ENCODE assay signal across 6 cellular contexts in genomic region chr19:57903298-57904174, GRCh38. TPM values are rescaled to one million over a fixed set of nuclear protein-coding genes. Genes with fewer than 3 reads are reported as not detected.
A peak's percentile ranks its signal among the peaks of the same experiment; 100 is the strongest.
DNase-seq lines count a peak whose midpoint lies in the region; ATAC-seq and TF ChIP-seq lines count a peak whose summit lies in the region.

No MANE protein-coding gene starts in this region.

- H3K27me3 Mint-ChIP-seq in GM23338 (ENCODE audit: insufficient read depth, low read depth, poor library complexity): peaks cover 1% of the 10 kb centered on the region

- no peak overlapping the region for H3K9ac ChIP-seq in neuronal stem cell (ENCODE audit: low read depth, low read length, poor library complexity)

- H3K9me3 Mint-ChIP-seq in GM23338: no peaks in the 10 kb centered on the region

- H3K4ac ChIP-seq in neuronal stem cell (ENCODE audit: low read length): no peak overlapping the region

- H4K91ac ChIP-seq in neuronal stem cell (ENCODE audit: low read depth, low read length, poor library complexity): no peak overlapping the region

- no peak overlapping the region for H4K8ac ChIP-seq in neuronal stem cell (ENCODE audit: low read depth, low read length)

- peaks cover 9% of the 10 kb centered on the region for H4K20me1 ChIP-seq in GM23338 (replicated peaks; ENCODE audit: insufficient read depth)

- H2AFZ ChIP-seq in GM23338: no peak overlapping the region
- no peak overlapping the region for H2AFZ ChIP-seq in neuronal stem cell (ENCODE audit: low read length)

- H3K79me1 ChIP-seq in neuronal stem cell (ENCODE audit: low read depth, low read length): no peaks in the 10 kb centered on the region

- H3K27ac Mint-ChIP-seq in GM23338: no peak overlapping the region

- H3K23ac ChIP-seq in neuronal stem cell (ENCODE audit: low read depth, low read length, poor library complexity): no peak overlapping the region

- DNase-seq in GM23338 (ENCODE audit: low spot score) (peak; percentile 73), RWPE2 (ENCODE audit: low spot score) (no peak), kidney tubule cell (ENCODE audit: low spot score) (peak; percentile 36), neuronal stem cell (ENCODE audit: low spot score) (no peak), activated gamma-delta T cell (lab: John Stamatoyannopoulos, UW) (no peak)

- WGBS in neuronal stem cell (ENCODE audit: extremely low coverage in 2 of 2, insufficient read length in 2 of 2, insufficient replicate concordance in 1 of 2), 2 donors: no CpG with 5 or more reads among the region's 9 CpGs

- H3K4me2 ChIP-seq in GM23338 (no peak overlapping the region), neuronal stem cell (ENCODE audit: insufficient read depth, low read length, poor library complexity, severe bottlenecking) (no peak overlapping the region)

- peak; percentile 81 for ATAC-seq in GM23338
- 0 out of 3 replicates have a peak, but pooled peaks have one; percentile 48 for ATAC-seq in RWPE2 (ENCODE audit: low read depth)
- no peak for ATAC-seq in GM19397 (IDR thresholded peaks at IDR 0.05; ENCODE audit: unreplicated experiment)

- no peaks in the 10 kb centered on the region for H3K36me3 ChIP-seq in GM23338 (ENCODE audit: insufficient read depth)
- H3K36me3 ChIP-seq in RWPE2 (ENCODE audit: low read depth): peaks cover 3% of the 10 kb centered on the region; the same call in 1 of the 2 replicates
- peaks cover 11 to 45% of the 10 kb centered on the region in 2 donors for H3K36me3 ChIP-seq in neuronal stem cell (replicated peaks in 1 of 2; ENCODE audit: control insufficient read depth in 2 of 2, insufficient read depth in 2 of 2, low read length in 2 of 2)

- no peak overlapping the region for H2AK5ac ChIP-seq in neuronal stem cell (ENCODE audit: low read depth, low read length)

- TF ChIP-seq CTCF in GM23338 (conservative IDR thresholded peaks at IDR 0.05; ENCODE audit: low read depth in 2 of 2) (peak; percentile 60 to 70), RWPE2 (IDR thresholded peaks at IDR 0.05; ENCODE audit: poor library complexity, severe bottlenecking) (peak; percentile 74)

- H2BK12ac ChIP-seq in neuronal stem cell (ENCODE audit: low read length): no peak overlapping the region

- peaks cover 6% of the 10 kb centered on the region; the same call in 2 of the 3 replicates for H3K4me1 Mint-ChIP-seq in GM23338

- H3F3A ChIP-seq in GM23338 (replicated peaks; ENCODE audit: low read depth): 0 out of 2 replicates have a peak, but pooled peaks cover 2% of the 10 kb centered on the region

- 0 out of 2 replicates have a peak, but pooled peaks cover 5% of the 10 kb centered on the region for H3K79me2 ChIP-seq in GM23338 (replicated peaks; ENCODE audit: insufficient read depth)

- H3K4me3 Mint-ChIP-seq in GM23338: no peak overlapping the region

- H3K27ac ChIP-seq in GM23338 (ENCODE audit: low read depth) (no peak overlapping the region), RWPE2 (ENCODE audit: poor library complexity, severe bottlenecking) (no peak overlapping the region), neuronal stem cell (replicated peaks; ENCODE audit: low read length) (no peak overlapping the region)

- H3K14ac ChIP-seq in neuronal stem cell (ENCODE audit: low read length): no peak overlapping the region

- H3K4me3 ChIP-seq in GM23338: no peak overlapping the region
- H3K4me3 ChIP-seq in RWPE2 (ENCODE audit: severe bottlenecking): no peak overlapping the region
- H3K4me3 ChIP-seq in neuronal stem cell (ENCODE audit: low read length in 2 of 2): no peak overlapping the region

- no peak overlapping the region for H2BK120ac ChIP-seq in neuronal stem cell (ENCODE audit: low read depth, low read length)

- H3K9me2 ChIP-seq in GM23338 (ENCODE audit: insufficient read depth): no peaks in the 10 kb centered on the region

- H3K4me1 ChIP-seq in GM23338 (ENCODE audit: insufficient read depth) (peaks cover under 1% of the 10 kb centered on the region; the same call in 1 of the 2 replicates), RWPE2 (ENCODE audit: insufficient read depth, poor library complexity, severe bottlenecking) (no peaks in the 10 kb centered on the region), neuronal stem cell (ENCODE audit: control insufficient read depth in 2 of 2, insufficient read depth in 1 of 2, low read depth in 1 of 2, low read length in 2 of 2) (no peaks in the 10 kb centered on the region)

- peaks cover 13% of the 10 kb centered on the region for H3K36me3 Mint-ChIP-seq in GM23338 (ENCODE audit: low read depth)

- H3K9me3 ChIP-seq in RWPE2 (ENCODE audit: severe bottlenecking) (no peaks in the 10 kb centered on the region), neuronal stem cell (replicated peaks in 1 of 2; ENCODE audit: control insufficient read depth in 2 of 2, insufficient read depth in 1 of 2, low read depth in 1 of 2, low read length in 2 of 2) (peaks cover 0 to 19% of the 10 kb centered on the region in 2 donors)

- no peak overlapping the region for H3K18ac ChIP-seq in neuronal stem cell (ENCODE audit: low read length)

- H2BK15ac ChIP-seq in neuronal stem cell (ENCODE audit: low read length): no peak overlapping the region

- H3K27me3 ChIP-seq in GM23338 (ENCODE audit: insufficient read depth): no peaks in the 10 kb centered on the region
- H3K27me3 ChIP-seq in RWPE2 (ENCODE audit: insufficient read depth, poor library complexity, severe bottlenecking): no peaks in the 10 kb centered on the region
- no peaks in the 10 kb centered on the region for H3K27me3 ChIP-seq in neuronal stem cell (ENCODE audit: control insufficient read depth in 3 of 3, insufficient read depth in 3 of 3, low read depth in 1 of 3, low read length in 3 of 3)

- H2BK5ac ChIP-seq in neuronal stem cell (ENCODE audit: low read length): no peak overlapping the region

TF ChIP-seq in GM23338, 12 proteins besides CTCF, POLR2A, EP300 and RAD21 (continues in another document):
- TF ChIP-seq JUNB (IDR thresholded peaks at IDR 0.05; ENCODE audit: unreplicated experiment): no peak
- no peak for TF ChIP-seq ZNF114 (CRISPR knock-in tag; IDR thresholded peaks at IDR 0.05)
- TF ChIP-seq POLR2AphosphoS5 (IDR thresholded peaks at IDR 0.05; ENCODE audit: low read depth): no peak
- TF ChIP-seq ETS1 (IDR thresholded peaks at IDR 0.05): no peak
- TF ChIP-seq EZH2phosphoT487 (IDR thresholded peaks at IDR 0.05; ENCODE audit: unreplicated experiment): no peak

RNA-seq across cellular contexts. Expression of gene ZNF417, which starts 12.9 kb away (rescaled TPM):
- total RNA-seq in GM23338 (2014; rRNA removed; shearing (Covaris generic)): 16.0 and 19.4 TPM in 2 replicates
- 4.7 and 6.0 TPM in 2 replicates for polyA plus RNA-seq in GM23338 (2016; fragmentation: Nextera tagmentation; extraction: Ambion mirVana)
- polyA plus RNA-seq in neuronal stem cell (2013, experiment 1 of 2): 6.8 TPM
- polyA plus RNA-seq in neuronal stem cell (2013, experiment 2 of 2): 7.6 TPM

RNA-seq across cellular contexts. Expression of gene ZNF814, which starts 14.7 kb away (rescaled TPM):
- 75.1 and 80.4 TPM in 2 replicates for total RNA-seq in GM23338 (2014; rRNA removed; shearing (Covaris generic))
- polyA plus RNA-seq in GM23338 (2016; fragmentation: Nextera tagmentation; extraction: Ambion mirVana): 86.9 and 89.5 TPM in 2 replicates
- 23.9 TPM for polyA plus RNA-seq in neuronal stem cell (2013, experiment 1 of 2)
- 23.0 TPM for polyA plus RNA-seq in neuronal stem cell (2013, experiment 2 of 2)

RNA-seq across cellular contexts. Expression of gene ZNF418, which starts 31.7 kb away (rescaled TPM):
- 13.4 and 14.4 TPM in 2 replicates for total RNA-seq in GM23338 (2014; rRNA removed; shearing (Covaris generic))
- polyA plus RNA-seq in GM23338 (2016; fragmentation: Nextera tagmentation; extraction: Ambion mirVana): 7.3 and 11.1 TPM in 2 replicates
- 9.2 TPM for polyA plus RNA-seq in neuronal stem cell (2013, experiment 1 of 2)
- 8.6 TPM for polyA plus RNA-seq in neuronal stem cell (2013, experiment 2 of 2)

RNA-seq across cellular contexts. Expression of gene ZNF256, which starts 44.0 kb away (rescaled TPM):
- total RNA-seq in GM23338 (2014; rRNA removed; shearing (Covaris generic)): 16.2 and 20.4 TPM in 2 replicates
- 5.8 and 8.8 TPM in 2 replicates for polyA plus RNA-seq in GM23338 (2016; fragmentation: Nextera tagmentation; extraction: Ambion mirVana)
- polyA plus RNA-seq in neuronal stem cell (2013, experiment 1 of 2): 9.8 TPM
- polyA plus RNA-seq in neuronal stem cell (2013, experiment 2 of 2): 9.8 TPM

RNA-seq across cellular contexts. Expression of gene ZNF587, which starts 53.9 kb away (rescaled TPM):
- total RNA-seq in GM23338 (2014; rRNA removed; shearing (Covaris generic)): 31.8 and 38.7 TPM in 2 replicates
- 12.8 and 13.6 TPM in 2 replicates for polyA plus RNA-seq in GM23338 (2016; fragmentation: Nextera tagmentation; extraction: Ambion mirVana)
- polyA plus RNA-seq in neuronal stem cell (2013, experiment 1 of 2): 14.0 TPM
- polyA plus RNA-seq in neuronal stem cell (2013, experiment 2 of 2): 15.1 TPM

Comparison
In these comparisons a context has a peak if more than half of its experiments do, and no peak if none do; other contexts are left out.
1. DNase-seq: peak in GM23338 (single experiment) and kidney tubule cell (single experiment); none in RWPE2 (single experiment), neuronal stem cell (single experiment) and activated gamma-delta T cell (single experiment).